ENCODE assay signal across 24 cellular contexts in the genomic region with DNA sequence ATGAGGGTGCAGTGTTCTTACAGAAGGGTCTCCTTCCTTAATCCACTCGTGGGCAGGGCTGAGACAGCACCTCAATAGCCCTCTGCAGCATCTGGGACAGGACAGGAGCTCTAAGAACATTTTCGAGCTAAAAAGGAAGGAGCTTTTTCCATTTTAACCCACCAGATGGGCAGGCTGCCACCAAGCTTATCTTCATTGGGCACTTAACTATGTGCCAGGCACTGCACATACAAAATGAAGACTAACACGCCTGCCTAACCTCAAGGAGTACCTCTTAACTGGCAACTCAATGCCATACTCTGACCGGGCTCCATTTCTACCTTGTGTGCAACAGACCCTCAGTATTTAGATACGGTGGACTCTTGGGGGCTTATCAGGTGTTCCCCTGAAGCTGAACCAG. TPM values are rescaled to one million over a fixed set of nuclear protein-coding genes. Genes with fewer than 3 reads are reported as not detected.
A peak's percentile ranks its signal among the peaks of the same experiment; 100 is the strongest.
DNase-seq lines count a peak whose midpoint lies in the region; ATAC-seq and TF ChIP-seq lines count a peak whose summit lies in the region.
"Had no signal": no experiment of that assay in that cellular context is flagged by ENCODE, and none has a peak within 500 bp of the region (broad histone marks: within the 10 kb centered on the region; RNA-seq: fewer than 3 reads in every experiment).

No MANE protein-coding gene starts in this region.

- H3K9me3 Mint-ChIP-seq in activated T-cell treated with anti-CD3 and anti-CD28 coated beads, Interleukin-2, amount 50 U/mL, for 24 hours, result no peaks in the 10 kb centered on the region
- H3K9me3 Mint-ChIP-seq in activated T-cell treated with anti-CD3 and anti-CD28 coated beads, Interleukin-2, amount 50 U/mL, for 72 hours, result no peaks in the 10 kb centered on the region
- H3K9me3 Mint-ChIP-seq in CD8-positive, alpha-beta memory T cell, result no peaks in the 10 kb centered on the region
- H3K9me3 Mint-ChIP-seq in nephron progenitor cell, result no peaks in the 10 kb centered on the region
- H3K9me3 Mint-ChIP-seq: activated naive CD4-positive, alpha-beta T cell treated with anti-CD3 and anti-CD28 coated beads, Interleukin-2, amount 50 U/mL, for 72 hours; memory B cell had no signal

- no peak for TF ChIP-seq CTCF in nephron progenitor cell (IDR thresholded peaks at IDR 0.05)

- H3K27ac Mint-ChIP-seq in activated T-cell treated with anti-CD3 and anti-CD28 coated beads, Interleukin-2, amount 50 U/mL, for 24 hours, result peak overlapping the region; percentile 38
- H3K27ac Mint-ChIP-seq in activated T-cell treated with anti-CD3 and anti-CD28 coated beads, Interleukin-2, amount 50 U/mL, for 72 hours, result no peak overlapping the region
- peak overlapping the region in 5 of 8 donors; percentile 5 to 93 (median 70) for H3K27ac Mint-ChIP-seq in CD8-positive, alpha-beta memory T cell
- H3K27ac Mint-ChIP-seq in nephron progenitor cell, result no peak overlapping the region

- CTCF ChIA-PET in CD8-positive, alpha-beta memory T cell (lab: Charles Lee), result interaction anchor here (0.6 to 1.3 kb wide), 2 partner anchors 37 to 90 kb away, joined by 3 read pairs; no protein-coding TSS in a partner anchor

- POLR2A ChIA-PET in CD8-positive, alpha-beta memory T cell (lab: Charles Lee), result no interaction called here

- no peak overlapping the region for H3K27ac ChIP-seq in CD8-positive, alpha-beta memory T cell (ENCODE audit: low read depth, low read length)
- H3K27ac ChIP-seq in angular gyrus (ENCODE audit: low read depth, low read length), result peak overlapping the region; percentile 29
- H3K27ac ChIP-seq: brain microvascular endothelial cell, parathyroid adenoma, SJCRH30, vagina had no signal

- no peak for DNase-seq in activated T-cell treated with anti-CD3 and anti-CD28 coated beads, Interleukin-2, amount 50 U/mL, for 24 hours
- no peak for DNase-seq in activated T-cell treated with anti-CD3 and anti-CD28 coated beads, Interleukin-2, amount 50 U/mL, for 72 hours
- no peak for DNase-seq in CD8-positive, alpha-beta memory T cell
- no peak for DNase-seq in nephron progenitor cell
- no peak for DNase-seq in NCI-H1417 (lab: John Stamatoyannopoulos, UW)
- DNase-seq: ACHN; activated T-cell treated with anti-CD3 and anti-CD28 coated beads, Interleukin-2, amount 50 U/mL, for 48 hours; brain microvascular endothelial cell; HCEC 1CT; KBM-7; MM.1S; NCI-H146; NK-92 treated with Interleukin-12 subunit alpha and Interleukin-12 subunit beta, amount 100 ng/mL, for 24 hours; SJCRH30; stimulated activated CD4-positive, alpha-beta T cell treated with anti-CD3 and anti-CD28 coated beads, Interleukin-15, amount 100 ng/mL, for 24 hours had no signal

- H3K36me3 ChIP-seq in CD8-positive, alpha-beta memory T cell (ENCODE audit: insufficient read depth, low read length), result no peaks in the 10 kb centered on the region
- H3K36me3 ChIP-seq: brain microvascular endothelial cell, SJCRH30, vagina had no signal

- H3K4me1 Mint-ChIP-seq in activated T-cell treated with anti-CD3 and anti-CD28 coated beads, Interleukin-2, amount 50 U/mL, for 24 hours (ENCODE audit: low read depth), result peaks cover 94% of the 10 kb centered on the region
- peaks cover 92% of the 10 kb centered on the region for H3K4me1 Mint-ChIP-seq in activated T-cell treated with anti-CD3 and anti-CD28 coated beads, Interleukin-2, amount 50 U/mL, for 72 hours (ENCODE audit: low read depth)
- peaks cover 66 to 87% (median 68%) of the 10 kb centered on the region in 3 donors for H3K4me1 Mint-ChIP-seq in CD8-positive, alpha-beta memory T cell
- H3K4me1 Mint-ChIP-seq in nephron progenitor cell, result peaks cover 90% of the 10 kb centered on the region

- no peak overlapping the region for H3K4me3 Mint-ChIP-seq in activated T-cell treated with anti-CD3 and anti-CD28 coated beads, Interleukin-2, amount 50 U/mL, for 24 hours
- peak overlapping the region in 1 of 2 donors; percentile 10 for H3K4me3 Mint-ChIP-seq in activated T-cell treated with anti-CD3 and anti-CD28 coated beads, Interleukin-2, amount 50 U/mL, for 72 hours
- H3K4me3 Mint-ChIP-seq in CD8-positive, alpha-beta memory T cell, result peak overlapping the region in 1 of 7 donors; percentile 33
- peak overlapping the region; percentile 13 for H3K4me3 Mint-ChIP-seq in nephron progenitor cell
- H3K4me3 Mint-ChIP-seq: memory B cell had no signal

- H3K9me3 ChIP-seq in CD8-positive, alpha-beta memory T cell (ENCODE audit: low read length), result no peaks in the 10 kb centered on the region
- H3K9me3 ChIP-seq: SJCRH30, vagina had no signal

- H3K27me3 ChIP-seq in CD8-positive, alpha-beta memory T cell (ENCODE audit: insufficient read depth, low read length, poor library complexity, severe bottlenecking), result no peaks in the 10 kb centered on the region
- H3K27me3 ChIP-seq: brain microvascular endothelial cell, SJCRH30, vagina had no signal

- no peaks in the 10 kb centered on the region for H3K27me3 Mint-ChIP-seq in activated T-cell treated with anti-CD3 and anti-CD28 coated beads, Interleukin-2, amount 50 U/mL, for 24 hours
- H3K27me3 Mint-ChIP-seq in activated T-cell treated with anti-CD3 and anti-CD28 coated beads, Interleukin-2, amount 50 U/mL, for 72 hours (ENCODE audit: low read depth), result no peaks in the 10 kb centered on the region
- peaks cover 0 to 1% of the 10 kb centered on the region in 2 donors for H3K27me3 Mint-ChIP-seq in CD8-positive, alpha-beta memory T cell
- H3K27me3 Mint-ChIP-seq in nephron progenitor cell (ENCODE audit: low read depth, poor library complexity), result peaks cover 2% of the 10 kb centered on the region
- H3K27me3 Mint-ChIP-seq: memory B cell had no signal

- peaks cover 54% of the 10 kb centered on the region for H3K4me1 ChIP-seq in CD8-positive, alpha-beta memory T cell (ENCODE audit: insufficient read depth, low read length)
- H3K4me1 ChIP-seq: parathyroid adenoma had no signal

- no peak overlapping the region for H3K4me3 ChIP-seq in CD8-positive, alpha-beta memory T cell (ENCODE audit: low read length)
- H3K4me3 ChIP-seq: SJCRH30, vagina had no signal

- no peak for ATAC-seq in activated T-cell treated with anti-CD3 and anti-CD28 coated beads, Interleukin-2, amount 50 U/mL, for 72 hours (replicated peaks in 1 of 2)
- no peak for ATAC-seq in HG03025 (IDR thresholded peaks at IDR 0.05; ENCODE audit: low FRiP score, unreplicated experiment)
- no peak for ATAC-seq in HG03342 (IDR thresholded peaks at IDR 0.05; ENCODE audit: unreplicated experiment)
- ATAC-seq: activated naive CD4-positive, alpha-beta T cell treated with anti-CD3 and anti-CD28 coated beads, Interleukin-2, amount 50 U/mL, for 72 hours; Panc1; sciatic nerve had no signal

- H3K36me3 Mint-ChIP-seq in activated T-cell treated with anti-CD3 and anti-CD28 coated beads, Interleukin-2, amount 50 U/mL, for 24 hours (ENCODE audit: low read depth), result peaks cover 13% of the 10 kb centered on the region
- H3K36me3 Mint-ChIP-seq in activated T-cell treated with anti-CD3 and anti-CD28 coated beads, Interleukin-2, amount 50 U/mL, for 72 hours (ENCODE audit: insufficient read depth in 2 of 2), result peaks cover 0 to 8% of the 10 kb centered on the region in 2 donors
- peaks cover 0 to 28% (median 7%) of the 10 kb centered on the region in 3 donors for H3K36me3 Mint-ChIP-seq in CD8-positive, alpha-beta memory T cell
- peaks cover 17% of the 10 kb centered on the region for H3K36me3 Mint-ChIP-seq in nephron progenitor cell (ENCODE audit: low read depth)

RNA-seq across cellular contexts. Expression of a gene that starts 48.2 kb away (rescaled TPM):
- total RNA-seq in activated T-cell treated with anti-CD3 and anti-CD28 coated beads, Interleukin-2, amount 50 U/mL, for 72 hours, result 10 to 100 TPM; 70.1 to 84.9 TPM
- 10 to 100 TPM; 41.6 to 52.7 TPM for total RNA-seq in CD8-positive, alpha-beta memory T cell
- polyA plus RNA-seq in CD8-positive, alpha-beta memory T cell, result 17.6 TPM

Comparison
In these comparisons a context has a peak if more than half of its experiments do, and no peak if none do; other contexts are left out.
1. H3K27ac Mint-ChIP-seq: peak in activated T-cell treated with anti-CD3 and anti-CD28 coated beads, Interleukin-2, amount 50 U/mL, for 24 hours (single experiment) and CD8-positive, alpha-beta memory T cell (5 of 8); none in activated T-cell treated with anti-CD3 and anti-CD28 coated beads, Interleukin-2, amount 50 U/mL, for 72 hours (single experiment) and nephron progenitor cell (single experiment).